ENCODE assay signal across 9 cellular contexts in genomic region chr22:21651521-21652009, GRCh38. TPM values are rescaled to one million over a fixed set of nuclear protein-coding genes. Genes with fewer than 3 reads are reported as not detected.
A peak's percentile ranks its signal among the peaks of the same experiment; 100 is the strongest.
DNase-seq lines count a peak whose midpoint lies in the region; ATAC-seq and TF ChIP-seq lines count a peak whose summit lies in the region.
"Had no signal": no experiment of that assay in that cellular context is flagged by ENCODE, and none has a peak within 500 bp of the region (broad histone marks: within the 10 kb centered on the region; RNA-seq: fewer than 3 reads in every experiment).

No MANE protein-coding gene starts in this region.

- H3K9me3 ChIP-seq in mesodermal cell (ENCODE audit: control insufficient read depth, low read length) = no peaks in the 10 kb centered on the region

- H3K4me1 Mint-ChIP-seq in activated CD4-positive, alpha-beta T cell treated with anti-CD3 and anti-CD28 coated beads, Interleukin-2, amount 10 ng/mL, durations not matched to agents 24 days and 14 days = peaks cover 34% of the 10 kb centered on the region

- intact Hi-C loops in activated CD4-positive, alpha-beta T cell treated with anti-CD3 and anti-CD28 coated beads, Interleukin-2, amount 10 ng/mL, durations not matched to agents 24 days and 14 days (cut with micrococcal nuclease) = loop anchor here (1.0 kb wide), 1 partner anchor 8 kb away; no protein-coding TSS in a partner anchor

- H3K9me3 Mint-ChIP-seq in activated CD4-positive, alpha-beta T cell treated with anti-CD3 and anti-CD28 coated beads, Interleukin-2, amount 10 ng/mL, durations not matched to agents 24 days and 14 days = no peaks in the 10 kb centered on the region

- peak overlapping the region; percentile 95 for H3K4me3 Mint-ChIP-seq in activated CD4-positive, alpha-beta T cell treated with anti-CD3 and anti-CD28 coated beads, Interleukin-2, amount 10 ng/mL, durations not matched to agents 24 days and 14 days

- H3K4me3 ChIP-seq in brain microvascular endothelial cell (ENCODE audit: low read depth, low read length) = peak overlapping the region; percentile 80
- peak overlapping the region; percentile 75 for H3K4me3 ChIP-seq in mesodermal cell (ENCODE audit: extremely low read depth, insufficient read depth, low read length, poor library complexity, severe bottlenecking)

- no peaks in the 10 kb centered on the region for H3K27me3 Mint-ChIP-seq in activated CD4-positive, alpha-beta T cell treated with anti-CD3 and anti-CD28 coated beads, Interleukin-2, amount 10 ng/mL, durations not matched to agents 24 days and 14 days

- peaks cover 14% of the 10 kb centered on the region for H3K36me3 Mint-ChIP-seq in activated CD4-positive, alpha-beta T cell treated with anti-CD3 and anti-CD28 coated beads, Interleukin-2, amount 10 ng/mL, durations not matched to agents 24 days and 14 days (ENCODE audit: low read depth)

- DNase-seq in activated CD4-positive, alpha-beta T cell treated with anti-CD3 and anti-CD28 coated beads, Interleukin-2, amount 10 ng/mL, durations not matched to agents 24 days and 14 days = no peak
- DNase-seq in activated CD4-positive, alpha-beta T cell treated with anti-CD3 and anti-CD28 coated beads for 4 hours = no peak
- no peak for DNase-seq in brain microvascular endothelial cell
- DNase-seq in MV-4-11 (lab: John Stamatoyannopoulos, UW) = no peak
- no peak for DNase-seq in activated gamma-delta T cell treated with Interleukin-2 at 50 U/mL for 16 hours
- no peak for DNase-seq in GM19240 (ENCODE audit: insufficient read length, low spot score)

- no peak for TF ChIP-seq CTCF in brain microvascular endothelial cell (IDR thresholded peaks at IDR 0.05; ENCODE audit: low read depth, low read length, missing control alignments)

- in situ Hi-C loops in brain microvascular endothelial cell (cut with HindIII; ENCODE audit: low pct_ligation_motif_present, low sequenced_read_pairs) = no loop called here

- no peaks in the 10 kb centered on the region for H3K27me3 ChIP-seq in brain microvascular endothelial cell (replicated peaks)

- WGBS in mesodermal cell (ENCODE audit: insufficient coverage in 2 of 2), 2 experiments = 0 to 1% methylated on average over 15 to 17 of the region's 29 CpGs

- peaks cover 17% of the 10 kb centered on the region for H3K4me1 ChIP-seq in mesodermal cell (ENCODE audit: control insufficient read depth, insufficient read depth, low read length, poor library complexity, severe bottlenecking)

- H3K36me3 ChIP-seq in brain microvascular endothelial cell (replicated peaks) (peaks cover 20% of the 10 kb centered on the region), mesodermal cell (ENCODE audit: control insufficient read depth, insufficient read depth, low read length) (peaks cover 44% of the 10 kb centered on the region)

- H3K27ac Mint-ChIP-seq in activated CD4-positive, alpha-beta T cell treated with anti-CD3 and anti-CD28 coated beads, Interleukin-2, amount 10 ng/mL, durations not matched to agents 24 days and 14 days = peak overlapping the region; percentile 94

- H3K27ac ChIP-seq in brain microvascular endothelial cell (peak overlapping the region; percentile 53), mesodermal cell (ENCODE audit: low read depth, low read length, severe bottlenecking) (peak overlapping the region; percentile 84)
- H3K27ac ChIP-seq: epithelial cell of prostate had no signal

- peak; percentile 19 for ATAC-seq in HG03342 (IDR thresholded peaks at IDR 0.05; ENCODE audit: unreplicated experiment)

RNA-seq across cellular contexts. Expression of gene SDF2L1, which starts 9.5 kb away (rescaled TPM):
- 94.3 and 103 TPM in 2 replicates for total RNA-seq in activated CD4-positive, alpha-beta T cell treated with anti-CD3 and anti-CD28 coated beads, Interleukin-2, amount 10 ng/mL, durations not matched to agents 24 days and 14 days
- 35.1 TPM for polyA plus RNA-seq in mesodermal cell (2013, experiment 1 of 2)
- polyA plus RNA-seq in mesodermal cell (2013, experiment 2 of 2) = 28.8 TPM

RNA-seq across cellular contexts. Expression of gene PPIL2, which starts 14.2 kb away (rescaled TPM):
- total RNA-seq in activated CD4-positive, alpha-beta T cell treated with anti-CD3 and anti-CD28 coated beads, Interleukin-2, amount 10 ng/mL, durations not matched to agents 24 days and 14 days = 53.1 and 55.9 TPM in 2 replicates
- 30.2 TPM for polyA plus RNA-seq in mesodermal cell (2013, experiment 1 of 2)
- 27.8 TPM for polyA plus RNA-seq in mesodermal cell (2013, experiment 2 of 2)

RNA-seq across cellular contexts. Expression of gene CCDC116, which starts 19.0 kb away (rescaled TPM):
- total RNA-seq in activated CD4-positive, alpha-beta T cell treated with anti-CD3 and anti-CD28 coated beads, Interleukin-2, amount 10 ng/mL, durations not matched to agents 24 days and 14 days = 0.40 and 0.51 TPM in 2 replicates
- 0.18 TPM for polyA plus RNA-seq in mesodermal cell (2013, experiment 1 of 2)
- polyA plus RNA-seq in mesodermal cell (2013, experiment 2 of 2) = 0.30 TPM

RNA-seq across cellular contexts. Expression of gene YDJC, which starts 21.7 kb away (rescaled TPM):
- 54.2 and 56.1 TPM in 2 replicates for total RNA-seq in activated CD4-positive, alpha-beta T cell treated with anti-CD3 and anti-CD28 coated beads, Interleukin-2, amount 10 ng/mL, durations not matched to agents 24 days and 14 days
- polyA plus RNA-seq in mesodermal cell (2013, experiment 1 of 2) = 12.3 TPM
- polyA plus RNA-seq in mesodermal cell (2013, experiment 2 of 2) = 10.1 TPM
